In the genomic region with DNA sequence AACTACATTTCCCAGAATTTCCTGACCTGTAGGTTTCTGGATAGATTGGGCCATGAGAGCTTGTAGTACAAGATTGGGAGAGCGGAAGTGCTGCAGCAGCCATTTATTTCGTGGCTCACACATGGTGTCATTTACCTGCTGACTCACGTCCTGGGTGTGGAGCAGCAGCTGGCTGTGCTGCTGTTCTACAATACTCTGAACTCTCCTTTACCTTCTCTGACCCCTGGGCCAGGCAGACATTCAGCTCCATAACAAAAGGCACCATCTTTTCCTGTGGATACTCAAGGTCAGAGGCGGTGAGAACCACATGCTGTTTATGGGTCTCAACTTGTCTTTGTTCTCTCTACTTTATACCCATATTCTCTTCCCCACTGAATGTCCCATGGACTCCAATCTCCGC, we compare ENCODE assay signal across 1 cellular context.
TF ChIP-seq lines count a peak whose summit lies in the region.

No MANE protein-coding gene starts in this region.

TF ChIP-seq in K562, 482 proteins besides CTCF, POLR2A, EP300 and RAD21 (continued from another document and continues in another):
- TF ChIP-seq MAFF (IDR thresholded peaks at IDR 0.05; ENCODE audit: low read length): peak; percentile 38; the same call in 1 of the 2 replicates
- TF ChIP-seq, protein P1, sequence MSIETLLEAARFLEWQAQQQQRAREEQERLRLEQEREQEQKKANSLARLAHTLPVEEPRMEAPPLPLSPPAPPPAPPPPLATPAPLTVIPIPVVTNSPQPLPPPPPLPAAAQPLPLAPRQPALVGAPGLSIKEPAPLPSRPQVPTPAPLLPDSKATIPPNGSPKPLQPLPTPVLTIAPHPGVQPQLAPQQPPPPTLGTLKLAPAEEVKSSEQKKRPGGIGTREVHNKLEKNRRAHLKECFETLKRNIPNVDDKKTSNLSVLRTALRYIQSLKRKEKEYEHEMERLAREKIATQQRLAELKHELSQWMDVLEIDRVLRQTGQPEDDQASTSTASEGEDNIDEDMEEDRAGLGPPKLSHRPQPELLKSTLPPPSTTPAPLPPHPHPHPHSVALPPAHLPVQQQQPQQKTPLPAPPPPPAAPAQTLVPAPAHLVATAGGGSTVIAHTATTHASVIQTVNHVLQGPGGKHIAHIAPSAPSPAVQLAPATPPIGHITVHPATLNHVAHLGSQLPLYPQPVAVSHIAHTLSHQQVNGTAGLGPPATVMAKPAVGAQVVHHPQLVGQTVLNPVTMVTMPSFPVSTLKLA (conservative IDR thresholded peaks at IDR 0.05): no peak
- peak in 2 of 3 experiments; percentile 11 to 83 for TF ChIP-seq YY1 (IDR thresholded peaks at IDR 0.05; ENCODE audit: borderline replicate concordance in 1 of 3, control insufficient read depth in 1 of 3, extremely low read depth in 1 of 3, insufficient read depth in 3 of 3, insufficient read length in 1 of 3, insufficient replicate concordance in 2 of 3, low read depth in 1 of 3, low read length in 2 of 3)
- TF ChIP-seq, protein P2, sequence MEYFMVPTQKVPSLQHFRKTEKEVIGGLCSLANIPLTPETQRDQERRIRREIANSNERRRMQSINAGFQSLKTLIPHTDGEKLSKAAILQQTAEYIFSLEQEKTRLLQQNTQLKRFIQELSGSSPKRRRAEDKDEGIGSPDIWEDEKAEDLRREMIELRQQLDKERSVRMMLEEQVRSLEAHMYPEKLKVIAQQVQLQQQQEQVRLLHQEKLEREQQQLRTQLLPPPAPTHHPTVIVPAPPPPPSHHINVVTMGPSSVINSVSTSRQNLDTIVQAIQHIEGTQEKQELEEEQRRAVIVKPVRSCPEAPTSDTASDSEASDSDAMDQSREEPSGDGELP (CRISPR knock-in tag; IDR thresholded peaks at IDR 0.05; ENCODE audit: borderline replicate concordance): peak; percentile 42; the same call in 1 of the 2 replicates
- 0 out of 2 replicates have a peak, but pooled peaks have one; percentile 15 for TF ChIP-seq ZBTB17 (CRISPR knock-in tag; IDR thresholded peaks at IDR 0.05)
- no peak for TF ChIP-seq ARID1B (IDR thresholded peaks at IDR 0.05)
- TF ChIP-seq FOXA1 (IDR thresholded peaks at IDR 0.05; ENCODE audit: borderline replicate concordance): no peak
- no peak for TF ChIP-seq ELF4 (CRISPR knock-in tag; IDR thresholded peaks at IDR 0.05)
- no peak for TF ChIP-seq NCOA2 (IDR thresholded peaks at IDR 0.05; ENCODE audit: partially characterized antibody in 2 of 2)
- no peak for TF ChIP-seq USF2 (CRISPR knock-in tag; IDR thresholded peaks at IDR 0.05)
- TF ChIP-seq ZNF408 (CRISPR knock-in tag; IDR thresholded peaks at IDR 0.05; ENCODE audit: low read depth): no peak
- TF ChIP-seq NFIC (IDR thresholded peaks at IDR 0.05): no peak
- TF ChIP-seq, protein P3, sequence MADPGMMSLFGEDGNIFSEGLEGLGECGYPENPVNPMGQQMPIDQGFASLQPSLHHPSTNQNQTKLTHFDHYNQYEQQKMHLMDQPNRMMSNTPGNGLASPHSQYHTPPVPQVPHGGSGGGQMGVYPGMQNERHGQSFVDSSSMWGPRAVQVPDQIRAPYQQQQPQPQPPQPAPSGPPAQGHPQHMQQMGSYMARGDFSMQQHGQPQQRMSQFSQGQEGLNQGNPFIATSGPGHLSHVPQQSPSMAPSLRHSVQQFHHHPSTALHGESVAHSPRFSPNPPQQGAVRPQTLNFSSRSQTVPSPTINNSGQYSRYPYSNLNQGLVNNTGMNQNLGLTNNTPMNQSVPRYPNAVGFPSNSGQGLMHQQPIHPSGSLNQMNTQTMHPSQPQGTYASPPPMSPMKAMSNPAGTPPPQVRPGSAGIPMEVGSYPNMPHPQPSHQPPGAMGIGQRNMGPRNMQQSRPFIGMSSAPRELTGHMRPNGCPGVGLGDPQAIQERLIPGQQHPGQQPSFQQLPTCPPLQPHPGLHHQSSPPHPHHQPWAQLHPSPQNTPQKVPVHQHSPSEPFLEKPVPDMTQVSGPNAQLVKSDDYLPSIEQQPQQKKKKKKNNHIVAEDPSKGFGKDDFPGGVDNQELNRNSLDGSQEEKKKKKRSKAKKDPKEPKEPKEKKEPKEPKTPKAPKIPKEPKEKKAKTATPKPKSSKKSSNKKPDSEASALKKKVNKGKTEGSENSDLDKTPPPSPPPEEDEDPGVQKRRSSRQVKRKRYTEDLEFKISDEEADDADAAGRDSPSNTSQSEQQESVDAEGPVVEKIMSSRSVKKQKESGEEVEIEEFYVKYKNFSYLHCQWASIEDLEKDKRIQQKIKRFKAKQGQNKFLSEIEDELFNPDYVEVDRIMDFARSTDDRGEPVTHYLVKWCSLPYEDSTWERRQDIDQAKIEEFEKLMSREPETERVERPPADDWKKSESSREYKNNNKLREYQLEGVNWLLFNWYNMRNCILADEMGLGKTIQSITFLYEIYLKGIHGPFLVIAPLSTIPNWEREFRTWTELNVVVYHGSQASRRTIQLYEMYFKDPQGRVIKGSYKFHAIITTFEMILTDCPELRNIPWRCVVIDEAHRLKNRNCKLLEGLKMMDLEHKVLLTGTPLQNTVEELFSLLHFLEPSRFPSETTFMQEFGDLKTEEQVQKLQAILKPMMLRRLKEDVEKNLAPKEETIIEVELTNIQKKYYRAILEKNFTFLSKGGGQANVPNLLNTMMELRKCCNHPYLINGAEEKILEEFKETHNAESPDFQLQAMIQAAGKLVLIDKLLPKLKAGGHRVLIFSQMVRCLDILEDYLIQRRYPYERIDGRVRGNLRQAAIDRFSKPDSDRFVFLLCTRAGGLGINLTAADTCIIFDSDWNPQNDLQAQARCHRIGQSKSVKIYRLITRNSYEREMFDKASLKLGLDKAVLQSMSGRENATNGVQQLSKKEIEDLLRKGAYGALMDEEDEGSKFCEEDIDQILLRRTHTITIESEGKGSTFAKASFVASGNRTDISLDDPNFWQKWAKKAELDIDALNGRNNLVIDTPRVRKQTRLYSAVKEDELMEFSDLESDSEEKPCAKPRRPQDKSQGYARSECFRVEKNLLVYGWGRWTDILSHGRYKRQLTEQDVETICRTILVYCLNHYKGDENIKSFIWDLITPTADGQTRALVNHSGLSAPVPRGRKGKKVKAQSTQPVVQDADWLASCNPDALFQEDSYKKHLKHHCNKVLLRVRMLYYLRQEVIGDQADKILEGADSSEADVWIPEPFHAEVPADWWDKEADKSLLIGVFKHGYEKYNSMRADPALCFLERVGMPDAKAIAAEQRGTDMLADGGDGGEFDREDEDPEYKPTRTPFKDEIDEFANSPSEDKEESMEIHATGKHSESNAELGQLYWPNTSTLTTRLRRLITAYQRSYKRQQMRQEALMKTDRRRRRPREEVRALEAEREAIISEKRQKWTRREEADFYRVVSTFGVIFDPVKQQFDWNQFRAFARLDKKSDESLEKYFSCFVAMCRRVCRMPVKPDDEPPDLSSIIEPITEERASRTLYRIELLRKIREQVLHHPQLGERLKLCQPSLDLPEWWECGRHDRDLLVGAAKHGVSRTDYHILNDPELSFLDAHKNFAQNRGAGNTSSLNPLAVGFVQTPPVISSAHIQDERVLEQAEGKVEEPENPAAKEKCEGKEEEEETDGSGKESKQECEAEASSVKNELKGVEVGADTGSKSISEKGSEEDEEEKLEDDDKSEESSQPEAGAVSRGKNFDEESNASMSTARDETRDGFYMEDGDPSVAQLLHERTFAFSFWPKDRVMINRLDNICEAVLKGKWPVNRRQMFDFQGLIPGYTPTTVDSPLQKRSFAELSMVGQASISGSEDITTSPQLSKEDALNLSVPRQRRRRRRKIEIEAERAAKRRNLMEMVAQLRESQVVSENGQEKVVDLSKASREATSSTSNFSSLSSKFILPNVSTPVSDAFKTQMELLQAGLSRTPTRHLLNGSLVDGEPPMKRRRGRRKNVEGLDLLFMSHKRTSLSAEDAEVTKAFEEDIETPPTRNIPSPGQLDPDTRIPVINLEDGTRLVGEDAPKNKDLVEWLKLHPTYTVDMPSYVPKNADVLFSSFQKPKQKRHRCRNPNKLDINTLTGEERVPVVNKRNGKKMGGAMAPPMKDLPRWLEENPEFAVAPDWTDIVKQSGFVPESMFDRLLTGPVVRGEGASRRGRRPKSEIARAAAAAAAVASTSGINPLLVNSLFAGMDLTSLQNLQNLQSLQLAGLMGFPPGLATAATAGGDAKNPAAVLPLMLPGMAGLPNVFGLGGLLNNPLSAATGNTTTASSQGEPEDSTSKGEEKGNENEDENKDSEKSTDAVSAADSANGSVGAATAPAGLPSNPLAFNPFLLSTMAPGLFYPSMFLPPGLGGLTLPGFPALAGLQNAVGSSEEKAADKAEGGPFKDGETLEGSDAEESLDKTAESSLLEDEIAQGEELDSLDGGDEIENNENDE (IDR thresholded peaks at IDR 0.05; ENCODE audit: low read depth, low read length): no peak
- no peak for TF ChIP-seq CBX5 (IDR thresholded peaks at IDR 0.05; ENCODE audit: borderline replicate concordance, low read depth)
- TF ChIP-seq EGR1 (conservative IDR thresholded peaks at IDR 0.05): no peak
- peak; percentile 59; the same call in 1 of the 2 replicates for TF ChIP-seq SPI1 (IDR thresholded peaks at IDR 0.05; ENCODE audit: borderline replicate concordance, low read depth, low read length)
- 0 out of 2 replicates have a peak, but pooled peaks have one; percentile 48 for TF ChIP-seq MECOM (CRISPR knock-in tag; IDR thresholded peaks at IDR 0.05)
- TF ChIP-seq, protein P4, sequence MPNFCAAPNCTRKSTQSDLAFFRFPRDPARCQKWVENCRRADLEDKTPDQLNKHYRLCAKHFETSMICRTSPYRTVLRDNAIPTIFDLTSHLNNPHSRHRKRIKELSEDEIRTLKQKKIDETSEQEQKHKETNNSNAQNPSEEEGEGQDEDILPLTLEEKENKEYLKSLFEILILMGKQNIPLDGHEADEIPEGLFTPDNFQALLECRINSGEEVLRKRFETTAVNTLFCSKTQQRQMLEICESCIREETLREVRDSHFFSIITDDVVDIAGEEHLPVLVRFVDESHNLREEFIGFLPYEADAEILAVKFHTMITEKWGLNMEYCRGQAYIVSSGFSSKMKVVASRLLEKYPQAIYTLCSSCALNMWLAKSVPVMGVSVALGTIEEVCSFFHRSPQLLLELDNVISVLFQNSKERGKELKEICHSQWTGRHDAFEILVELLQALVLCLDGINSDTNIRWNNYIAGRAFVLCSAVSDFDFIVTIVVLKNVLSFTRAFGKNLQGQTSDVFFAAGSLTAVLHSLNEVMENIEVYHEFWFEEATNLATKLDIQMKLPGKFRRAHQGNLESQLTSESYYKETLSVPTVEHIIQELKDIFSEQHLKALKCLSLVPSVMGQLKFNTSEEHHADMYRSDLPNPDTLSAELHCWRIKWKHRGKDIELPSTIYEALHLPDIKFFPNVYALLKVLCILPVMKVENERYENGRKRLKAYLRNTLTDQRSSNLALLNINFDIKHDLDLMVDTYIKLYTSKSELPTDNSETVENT (CRISPR knock-in tag; IDR thresholded peaks at IDR 0.05): no peak
- no peak for TF ChIP-seq NR2C2 (CRISPR knock-in tag; IDR thresholded peaks at IDR 0.05)
- peak; percentile 79 for TF ChIP-seq NR2C2 (tag; IDR thresholded peaks at IDR 0.05)
- TF ChIP-seq HINFP (tag; conservative IDR thresholded peaks at IDR 0.05; ENCODE audit: low read depth): peak; percentile 32; the same call in 1 of the 2 replicates
- TF ChIP-seq ZNF175 (CRISPR knock-in tag; IDR thresholded peaks at IDR 0.05; ENCODE audit: low read depth): peak; percentile 33; the same call in 1 of the 2 replicates
- peak; percentile 59; the same call in 1 of the 2 replicates for TF ChIP-seq PTTG1 (tag; IDR thresholded peaks at IDR 0.05; ENCODE audit: low read depth)
- TF ChIP-seq, protein P5, sequence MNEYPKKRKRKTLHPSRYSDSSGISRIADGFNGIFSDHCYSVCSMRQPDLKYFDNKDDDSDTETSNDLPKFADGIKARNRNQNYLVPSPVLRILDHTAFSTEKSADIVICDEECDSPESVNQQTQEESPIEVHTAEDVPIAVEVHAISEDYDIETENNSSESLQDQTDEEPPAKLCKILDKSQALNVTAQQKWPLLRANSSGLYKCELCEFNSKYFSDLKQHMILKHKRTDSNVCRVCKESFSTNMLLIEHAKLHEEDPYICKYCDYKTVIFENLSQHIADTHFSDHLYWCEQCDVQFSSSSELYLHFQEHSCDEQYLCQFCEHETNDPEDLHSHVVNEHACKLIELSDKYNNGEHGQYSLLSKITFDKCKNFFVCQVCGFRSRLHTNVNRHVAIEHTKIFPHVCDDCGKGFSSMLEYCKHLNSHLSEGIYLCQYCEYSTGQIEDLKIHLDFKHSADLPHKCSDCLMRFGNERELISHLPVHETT (CRISPR knock-in tag; conservative IDR thresholded peaks at IDR 0.05 in 1 of 2, IDR thresholded peaks at IDR 0.05 in 1 of 2): peak in 1 of 2 experiments; percentile 75; a peak in 2 of 4 replicates
- 0 out of 2 replicates have a peak, but pooled peaks have one; percentile 17 for TF ChIP-seq EHMT2 (IDR thresholded peaks at IDR 0.05)
- TF ChIP-seq SMAD4 (CRISPR knock-in tag; conservative IDR thresholded peaks at IDR 0.05): peak; percentile 78; the same call in 1 of the 2 replicates
- no peak for TF ChIP-seq LARP7 (IDR thresholded peaks at IDR 0.05)
- no peak for TF ChIP-seq MAX (CRISPR knock-in tag; IDR thresholded peaks at IDR 0.05)
- TF ChIP-seq DMBX1 (CRISPR knock-in tag; IDR thresholded peaks at IDR 0.05; ENCODE audit: borderline replicate concordance): peak; percentile 91
- no peak for TF ChIP-seq ZNF133 (CRISPR knock-in tag; IDR thresholded peaks at IDR 0.05)
- peak; percentile 61; the same call in 1 of the 2 replicates for TF ChIP-seq ZNF644 (tag; IDR thresholded peaks at IDR 0.05; ENCODE audit: low read depth)
- TF ChIP-seq SIX5 (IDR thresholded peaks at IDR 0.05; ENCODE audit: borderline replicate concordance in 1 of 2, insufficient read depth in 1 of 2, low read depth in 1 of 2, low read length in 2 of 2): no peak
- peak; percentile 24; the same call in 1 of the 2 replicates for TF ChIP-seq MYC (IDR thresholded peaks at IDR 0.05; ENCODE audit: low read depth, low read length)
- no peak for TF ChIP-seq MYC (CRISPR knock-in tag; IDR thresholded peaks at IDR 0.05; ENCODE audit: borderline replicate concordance, low read depth)
- TF ChIP-seq SIN3B (IDR thresholded peaks at IDR 0.05; ENCODE audit: low read depth): no peak
- peak; percentile 7 for TF ChIP-seq MEIS2 (IDR thresholded peaks at IDR 0.05; ENCODE audit: partially characterized antibody)
- TF ChIP-seq NFE2 (IDR thresholded peaks at IDR 0.05; ENCODE audit: low read depth): peak; percentile 80
- TF ChIP-seq ATF1 (CRISPR knock-in tag; IDR thresholded peaks at IDR 0.05): no peak
- 0 out of 2 replicates have a peak, but pooled peaks have one; percentile 21 for TF ChIP-seq ATF1 (tag; IDR thresholded peaks at IDR 0.05)
- TF ChIP-seq CBFA2T3 (IDR thresholded peaks at IDR 0.05): peak; percentile 36
- TF ChIP-seq SMARCC2 (IDR thresholded peaks at IDR 0.05; ENCODE audit: low read depth): no peak
